ENCODE assay signal across 8 cellular contexts in the genomic region with DNA sequence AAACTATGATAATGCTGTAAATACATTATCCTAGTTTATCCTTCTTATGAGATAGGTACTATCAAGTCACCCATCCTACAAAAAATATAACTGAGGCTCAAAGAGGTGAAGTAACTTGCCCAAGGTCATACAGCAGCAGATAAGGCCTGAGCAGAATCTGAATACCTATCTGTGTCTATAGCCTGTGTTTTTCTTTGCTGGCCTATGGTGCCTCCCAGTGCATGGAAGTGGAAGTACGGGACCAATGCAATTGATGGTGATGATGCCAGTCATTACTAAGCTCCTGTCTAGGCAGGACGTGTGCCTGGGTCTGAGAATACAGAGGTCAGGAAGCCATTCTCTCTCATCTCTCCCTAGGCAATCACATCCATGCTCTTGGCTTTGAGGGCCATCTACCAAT.
DNase-seq lines count a peak whose midpoint lies in the region; ATAC-seq, FAIRE-seq and TF ChIP-seq lines count a peak whose summit lies in the region.

No MANE protein-coding gene starts in this region.

- POLR2A ChIA-PET in CD4-positive, alpha-beta memory T cell (lab: Charles Lee; ENCODE audit: partially characterized antibody) = no interaction called here

- no peaks in the 10 kb centered on the region for H3K27me3 ChIP-seq in CD4-positive, alpha-beta memory T cell (ENCODE audit: insufficient read depth, low read length)
- no peaks in the 10 kb centered on the region for H3K27me3 ChIP-seq in small intestine (ENCODE audit: control insufficient read depth in 2 of 2, insufficient read depth in 2 of 2, low read length in 2 of 2)

- no peaks in the 10 kb centered on the region for H3K36me3 ChIP-seq in CD4-positive, alpha-beta memory T cell (ENCODE audit: insufficient read depth, low read length)
- no peaks in the 10 kb centered on the region for H3K36me3 ChIP-seq in small intestine (ENCODE audit: control insufficient read depth in 2 of 2, insufficient read depth in 2 of 2, low read length in 2 of 2)

- H3K4me1 Mint-ChIP-seq in CD4-positive, alpha-beta memory T cell = peaks cover 0 to 8% (median 0%) of the 10 kb centered on the region in 4 donors
- H3K4me1 Mint-ChIP-seq in activated CD4-positive, alpha-beta T cell treated with anti-CD3 and anti-CD28 coated beads, Interleukin-2, amount 10 ng/mL, durations not matched to agents 24 days and 14 days = no peaks in the 10 kb centered on the region
- peaks cover 2% of the 10 kb centered on the region for H3K4me1 Mint-ChIP-seq in mesothelial cell of epicardium

- TF ChIP-seq CTCF in foreskin fibroblast (IDR thresholded peaks at IDR 0.05; ENCODE audit: low read depth, low read length) (peak; percentile 70), mesothelial cell of epicardium (IDR thresholded peaks at IDR 0.05; ENCODE audit: unreplicated experiment) (no peak)

- H3K4me1 ChIP-seq in CD4-positive, alpha-beta memory T cell (ENCODE audit: insufficient read depth, low read length) = no peaks in the 10 kb centered on the region
- H3K4me1 ChIP-seq in small intestine (ENCODE audit: control insufficient read depth in 2 of 2, insufficient read depth in 1 of 2, low read depth in 1 of 2, low read length in 1 of 2) = no peaks in the 10 kb centered on the region

- CTCF ChIA-PET in CD4-positive, alpha-beta memory T cell (lab: Charles Lee; ENCODE audit: partially characterized antibody) = interaction anchor here (0.6 to 1.6 kb wide), 6 partner anchors 14 to 181 kb away, joined by 3 to 23 read pairs (median 3); partner anchors contain the start of gene SLC36A1

- no peaks in the 10 kb centered on the region for H3K27me3 Mint-ChIP-seq in CD4-positive, alpha-beta memory T cell
- no peaks in the 10 kb centered on the region for H3K27me3 Mint-ChIP-seq in activated CD4-positive, alpha-beta T cell treated with anti-CD3 and anti-CD28 coated beads, Interleukin-2, amount 10 ng/mL, durations not matched to agents 24 days and 14 days
- H3K27me3 Mint-ChIP-seq in mesothelial cell of epicardium (ENCODE audit: low read depth) = no peaks in the 10 kb centered on the region

- peak in 4 of 5 donors; percentile 8 to 35 (median 23) for DNase-seq in CD4-positive, alpha-beta memory T cell
- DNase-seq in NCI-H2029 (lab: John Stamatoyannopoulos, UW) (peak; percentile 27), foreskin fibroblast (peak; percentile 34 to 72), small intestine (peak; percentile 70), mesothelial cell of epicardium (ENCODE audit: low spot score in 2 of 2, unreplicated experiment in 2 of 2) (no peak)
- DNase-seq in activated CD4-positive, alpha-beta T cell treated with anti-CD3 and anti-CD28 coated beads, Interleukin-2, amount 10 ng/mL, durations not matched to agents 24 days and 14 days = peak; percentile 81

- H3K9me3 ChIP-seq in CD4-positive, alpha-beta memory T cell (ENCODE audit: control insufficient read depth in 1 of 2, low read length in 2 of 2) = no peaks in the 10 kb centered on the region
- H3K9me3 ChIP-seq in small intestine (ENCODE audit: control insufficient read depth, low read depth) = no peaks in the 10 kb centered on the region

- no peak overlapping the region for H3K27ac Mint-ChIP-seq in CD4-positive, alpha-beta memory T cell
- H3K27ac Mint-ChIP-seq in activated CD4-positive, alpha-beta T cell treated with anti-CD3 and anti-CD28 coated beads, Interleukin-2, amount 10 ng/mL, durations not matched to agents 24 days and 14 days = no peak overlapping the region
- H3K27ac Mint-ChIP-seq in mesothelial cell of epicardium = no peak overlapping the region

- H3K4me3 ChIP-seq in CD4-positive, alpha-beta memory T cell (ENCODE audit: low read length in 2 of 2) = no peak overlapping the region
- H3K4me3 ChIP-seq in foreskin fibroblast (ENCODE audit: low read depth in 1 of 2, low read length in 2 of 2) (no peak overlapping the region), small intestine (ENCODE audit: low read depth in 1 of 2, low read length in 2 of 2) (no peak overlapping the region)

- no peak overlapping the region for H3K27ac ChIP-seq in CD4-positive, alpha-beta memory T cell (ENCODE audit: low read depth, low read length)
- no peak overlapping the region for H3K27ac ChIP-seq in small intestine (ENCODE audit: low read depth in 1 of 2, low read length in 1 of 2)

- intact Hi-C loops in CD4-positive, alpha-beta memory T cell (cut with micrococcal nuclease) = loop anchor here (1.0 to 5.0 kb wide), 2 partner anchors 76 to 129 kb away; partner anchors contain the start of gene SLC36A1
- intact Hi-C loops in activated CD4-positive, alpha-beta T cell treated with anti-CD3 and anti-CD28 coated beads, Interleukin-2, amount 10 ng/mL, durations not matched to agents 24 days and 14 days (cut with micrococcal nuclease) = loop anchor here (1.0 kb wide), 2 partner anchors 76 to 129 kb away; partner anchors contain the start of gene SLC36A1

- H3K36me3 Mint-ChIP-seq in CD4-positive, alpha-beta memory T cell = no peaks in the 10 kb centered on the region
- H3K36me3 Mint-ChIP-seq in activated CD4-positive, alpha-beta T cell treated with anti-CD3 and anti-CD28 coated beads, Interleukin-2, amount 10 ng/mL, durations not matched to agents 24 days and 14 days (ENCODE audit: low read depth) = no peaks in the 10 kb centered on the region
- no peaks in the 10 kb centered on the region for H3K36me3 Mint-ChIP-seq in mesothelial cell of epicardium

- ATAC-seq in GM18511 (IDR thresholded peaks at IDR 0.05; ENCODE audit: unreplicated experiment) = peak; percentile 95
- peak; percentile 96 for ATAC-seq in HG02884 (IDR thresholded peaks at IDR 0.05; ENCODE audit: unreplicated experiment)

- no peak for FAIRE-seq in small intestine (lab: Jason Lieb, UNC)

- 36 to 59% (median 38%) methylated on average over 2 of the region's 2 CpGs for WGBS in small intestine, 3 donors

- no peaks in the 10 kb centered on the region for H3K9me3 Mint-ChIP-seq in CD4-positive, alpha-beta memory T cell
- H3K9me3 Mint-ChIP-seq in activated CD4-positive, alpha-beta T cell treated with anti-CD3 and anti-CD28 coated beads, Interleukin-2, amount 10 ng/mL, durations not matched to agents 24 days and 14 days = no peaks in the 10 kb centered on the region
- no peaks in the 10 kb centered on the region for H3K9me3 Mint-ChIP-seq in mesothelial cell of epicardium

- no peak overlapping the region for H3K4me3 Mint-ChIP-seq in CD4-positive, alpha-beta memory T cell
- no peak overlapping the region for H3K4me3 Mint-ChIP-seq in activated CD4-positive, alpha-beta T cell treated with anti-CD3 and anti-CD28 coated beads, Interleukin-2, amount 10 ng/mL, durations not matched to agents 24 days and 14 days
- no peak overlapping the region for H3K4me3 Mint-ChIP-seq in mesothelial cell of epicardium

Comparison
In these comparisons a context has a peak if more than half of its experiments do, and no peak if none do; other contexts are left out.
1. DNase-seq: peak in CD4-positive, alpha-beta memory T cell (4 of 5), NCI-H2029 (single experiment), activated CD4-positive, alpha-beta T cell treated with anti-CD3 and anti-CD28 coated beads, Interleukin-2, amount 10 ng/mL, durations not matched to agents 24 days and 14 days (single experiment), foreskin fibroblast (2 of 2) and small intestine (single experiment); none in mesothelial cell of epicardium (0 of 2).